1 cellular context compared by ENCODE assay signal in the genomic region with DNA sequence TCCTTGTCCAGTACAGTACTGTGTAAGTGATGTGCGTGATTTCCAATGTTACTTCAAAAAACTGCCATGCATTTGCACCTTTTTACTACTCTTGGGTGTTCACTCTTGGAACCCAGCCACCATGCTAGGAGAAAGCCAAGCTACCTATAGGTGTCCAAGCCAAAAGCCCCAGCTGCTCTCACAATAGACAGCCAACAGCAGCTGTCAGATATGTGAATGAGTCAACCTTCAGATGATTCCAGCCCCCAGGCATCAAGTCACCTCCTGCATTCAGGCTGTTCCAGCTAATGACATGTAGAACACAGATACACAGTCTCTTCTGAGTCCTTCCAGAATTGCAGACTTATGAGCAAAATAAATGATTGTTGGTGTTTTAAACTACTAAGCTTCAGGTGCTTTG.
TF ChIP-seq lines count a peak whose summit lies in the region.

No MANE protein-coding gene starts in this region.

TF ChIP-seq in SK-N-SH, 30 proteins besides CTCF, POLR2A, EP300 and RAD21 (continued from another document):
- TF ChIP-seq, protein P1, sequence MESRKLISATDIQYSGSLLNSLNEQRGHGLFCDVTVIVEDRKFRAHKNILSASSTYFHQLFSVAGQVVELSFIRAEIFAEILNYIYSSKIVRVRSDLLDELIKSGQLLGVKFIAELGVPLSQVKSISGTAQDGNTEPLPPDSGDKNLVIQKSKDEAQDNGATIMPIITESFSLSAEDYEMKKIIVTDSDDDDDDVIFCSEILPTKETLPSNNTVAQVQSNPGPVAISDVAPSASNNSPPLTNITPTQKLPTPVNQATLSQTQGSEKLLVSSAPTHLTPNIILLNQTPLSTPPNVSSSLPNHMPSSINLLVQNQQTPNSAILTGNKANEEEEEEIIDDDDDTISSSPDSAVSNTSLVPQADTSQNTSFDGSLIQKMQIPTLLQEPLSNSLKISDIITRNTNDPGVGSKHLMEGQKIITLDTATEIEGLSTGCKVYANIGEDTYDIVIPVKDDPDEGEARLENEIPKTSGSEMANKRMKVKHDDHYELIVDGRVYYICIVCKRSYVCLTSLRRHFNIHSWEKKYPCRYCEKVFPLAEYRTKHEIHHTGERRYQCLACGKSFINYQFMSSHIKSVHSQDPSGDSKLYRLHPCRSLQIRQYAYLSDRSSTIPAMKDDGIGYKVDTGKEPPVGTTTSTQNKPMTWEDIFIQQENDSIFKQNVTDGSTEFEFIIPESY (IDR thresholded peaks at IDR 0.05; ENCODE audit: borderline replicate concordance, low read depth), result no peak
- no peak for TF ChIP-seq YY1 (IDR thresholded peaks at IDR 0.05; ENCODE audit: low read depth)
- TF ChIP-seq RFX5 (IDR thresholded peaks at IDR 0.05; ENCODE audit: low read length), result no peak
- no peak for TF ChIP-seq RXRA (IDR thresholded peaks at IDR 0.05; ENCODE audit: borderline replicate concordance, low read depth)
